ENCODE assay signal across 15 cellular contexts in genomic region chrX:9676738-9677097, GRCh38.
DNase-seq lines count a peak whose midpoint lies in the region; ATAC-seq lines count a peak whose summit lies in the region.
"Had no signal": no experiment of that assay in that cellular context is flagged by ENCODE, and none has a peak within 500 bp of the region (broad histone marks: within the 10 kb centered on the region; RNA-seq: fewer than 3 reads in every experiment).

No MANE protein-coding gene starts in this region.

- peaks cover 22% of the 10 kb centered on the region for H3K4me1 Mint-ChIP-seq in activated T-cell treated with anti-CD3 and anti-CD28 coated beads, Interleukin-2, amount 50 U/mL, for 24 hours (ENCODE audit: low read depth)
- peaks cover 18% of the 10 kb centered on the region for H3K4me1 Mint-ChIP-seq in central memory CD8-positive, alpha-beta T cell
- peaks cover 32% of the 10 kb centered on the region for H3K4me1 Mint-ChIP-seq in stimulated activated naive CD8-positive, alpha-beta T cell treated with anti-CD3 and anti-CD28 coated beads, Interleukin-15, amount 100 ng/mL, for 72 hours

- H3K36me3 ChIP-seq in Karpas-422 (ENCODE audit: insufficient read depth, low read length) = no peaks in the 10 kb centered on the region

- no peak for DNase-seq in activated T-cell treated with anti-CD3 and anti-CD28 coated beads, Interleukin-2, amount 50 U/mL, for 24 hours
- DNase-seq in activated T-cell treated with anti-CD3 and anti-CD28 coated beads for 4 hours = no peak
- no peak for DNase-seq in Karpas-422
- DNase-seq in central memory CD8-positive, alpha-beta T cell (ENCODE audit: low spot score in 2 of 2) = no peak
- no peak for DNase-seq in stimulated activated naive CD8-positive, alpha-beta T cell treated with anti-CD3 and anti-CD28 coated beads, Interleukin-15, amount 100 ng/mL, for 72 hours
- DNase-seq in kidney tubule cell (ENCODE audit: low spot score) = no peak
- no peak for DNase-seq in left ventricle myocardium superior
- DNase-seq: activated effector memory CD4-positive, alpha-beta T cell treated with Interleukin-2 at 50 U/mL for 16 hours; head of caudate nucleus; NCI-H446; stimulated activated CD4-positive, alpha-beta T cell treated with anti-CD3 and anti-CD28 coated beads, Interleukin-12 subunit alpha, Interleukin-12 subunit beta, amount 100 ng/mL, for 4 hours; testis had no signal

- H3K9ac ChIP-seq in Karpas-422 (ENCODE audit: low read length) = no peak overlapping the region

- peaks cover 50% of the 10 kb centered on the region for H3K36me3 Mint-ChIP-seq in activated T-cell treated with anti-CD3 and anti-CD28 coated beads, Interleukin-2, amount 50 U/mL, for 24 hours (ENCODE audit: low read depth)
- H3K36me3 Mint-ChIP-seq in central memory CD8-positive, alpha-beta T cell (ENCODE audit: insufficient read depth) = peaks cover 8% of the 10 kb centered on the region

- H3K27me3 Mint-ChIP-seq in activated T-cell treated with anti-CD3 and anti-CD28 coated beads, Interleukin-2, amount 50 U/mL, for 24 hours = peaks cover 3% of the 10 kb centered on the region
- H3K27me3 Mint-ChIP-seq in central memory CD8-positive, alpha-beta T cell = no peaks in the 10 kb centered on the region
- no peaks in the 10 kb centered on the region for H3K27me3 Mint-ChIP-seq in stimulated activated naive CD8-positive, alpha-beta T cell treated with anti-CD3 and anti-CD28 coated beads, Interleukin-15, amount 100 ng/mL, for 72 hours

- H3K9me3 Mint-ChIP-seq in activated T-cell treated with anti-CD3 and anti-CD28 coated beads, Interleukin-2, amount 50 U/mL, for 24 hours = peaks cover 4% of the 10 kb centered on the region
- H3K9me3 Mint-ChIP-seq in central memory CD8-positive, alpha-beta T cell = no peaks in the 10 kb centered on the region
- peaks cover 0 to 18% of the 10 kb centered on the region in 2 donors for H3K9me3 Mint-ChIP-seq in stimulated activated naive CD8-positive, alpha-beta T cell treated with anti-CD3 and anti-CD28 coated beads, Interleukin-15, amount 100 ng/mL, for 72 hours

- H2AFZ ChIP-seq in Karpas-422 (ENCODE audit: low read length) = no peak overlapping the region

- no peaks in the 10 kb centered on the region for H3K27me3 ChIP-seq in Karpas-422 (ENCODE audit: low read length)
- H3K27me3 ChIP-seq: testis had no signal

- no peaks in the 10 kb centered on the region for H3K9me3 ChIP-seq in Karpas-422 (ENCODE audit: low read length)
- H3K9me3 ChIP-seq: mucosa of descending colon, testis had no signal

- H3K4me3 Mint-ChIP-seq in activated T-cell treated with anti-CD3 and anti-CD28 coated beads, Interleukin-2, amount 50 U/mL, for 24 hours = no peak overlapping the region
- no peak overlapping the region for H3K4me3 Mint-ChIP-seq in central memory CD8-positive, alpha-beta T cell
- peak overlapping the region; percentile 20 to 29 for H3K4me3 Mint-ChIP-seq in stimulated activated naive CD8-positive, alpha-beta T cell treated with anti-CD3 and anti-CD28 coated beads, Interleukin-15, amount 100 ng/mL, for 72 hours

- no peaks in the 10 kb centered on the region for H3K79me2 ChIP-seq in Karpas-422 (ENCODE audit: low read length)

- H3K4me1 ChIP-seq in Karpas-422 (ENCODE audit: low read length) = peaks cover 17% of the 10 kb centered on the region
- H3K4me1 ChIP-seq: testis had no signal

- H3K27ac ChIP-seq in Karpas-422 (ENCODE audit: low read length) = no peak overlapping the region
- H3K27ac ChIP-seq: testis had no signal

- peak overlapping the region; percentile 45 for H3K27ac Mint-ChIP-seq in activated T-cell treated with anti-CD3 and anti-CD28 coated beads, Interleukin-2, amount 50 U/mL, for 24 hours
- peak overlapping the region; percentile 20 for H3K27ac Mint-ChIP-seq in central memory CD8-positive, alpha-beta T cell (ENCODE audit: low read depth)
- peak overlapping the region in 1 of 2 donors; percentile 34 for H3K27ac Mint-ChIP-seq in stimulated activated naive CD8-positive, alpha-beta T cell treated with anti-CD3 and anti-CD28 coated beads, Interleukin-15, amount 100 ng/mL, for 72 hours

- H4K20me1 ChIP-seq in Karpas-422 (ENCODE audit: insufficient read depth, low read depth, low read length) = no peaks in the 10 kb centered on the region

- peak overlapping the region; percentile 24 for H3K4me2 ChIP-seq in Karpas-422 (ENCODE audit: low read depth, low read length, poor library complexity, severe bottlenecking)

- intact Hi-C loops in left ventricle myocardium superior (cut with micrococcal nuclease) = no loop called here

- H3K4me3 ChIP-seq in Karpas-422 (ENCODE audit: low read length) = no peak overlapping the region
- H3K4me3 ChIP-seq: mucosa of descending colon, testis had no signal

- H3K9me2 ChIP-seq in Karpas-422 (replicated peaks; ENCODE audit: insufficient read depth, low read length) = no peaks in the 10 kb centered on the region

- no peak for ATAC-seq in central memory CD8-positive, alpha-beta T cell (replicated peaks; ENCODE audit: extremely low read depth, poor library complexity, severe bottlenecking)
- ATAC-seq in stimulated activated naive CD8-positive, alpha-beta T cell treated with anti-CD3 and anti-CD28 coated beads, Interleukin-15, amount 100 ng/mL, for 72 hours = no peak
- ATAC-seq in left ventricle myocardium superior = no peak
- no peak for ATAC-seq in HG03354 (IDR thresholded peaks at IDR 0.05; ENCODE audit: poor library complexity, severe bottlenecking, unreplicated experiment)
- ATAC-seq: Panc1 had no signal

Comparison
In these comparisons a context has a peak if more than half of its experiments do, and no peak if none do; other contexts are left out.
1. H3K4me3 Mint-ChIP-seq: peak in stimulated activated naive CD8-positive, alpha-beta T cell treated with anti-CD3 and anti-CD28 coated beads, Interleukin-15, amount 100 ng/mL, for 72 hours (2 of 2); none in activated T-cell treated with anti-CD3 and anti-CD28 coated beads, Interleukin-2, amount 50 U/mL, for 24 hours (single experiment) and central memory CD8-positive, alpha-beta T cell (single experiment).